Comparison of ENCODE assay signal across 8 cellular contexts in genomic region chr11:85854212-85854556, GRCh38. TPM values are rescaled to one million over a fixed set of nuclear protein-coding genes. Genes with fewer than 3 reads are reported as not detected.
DNase-seq lines count a peak whose midpoint lies in the region; ATAC-seq and TF ChIP-seq lines count a peak whose summit lies in the region.

No MANE protein-coding gene starts in this region.

- H4K20me1 ChIP-seq in fibroblast of lung (ENCODE audit: control insufficient read depth, extremely low read depth, insufficient read depth, low read length), result no peaks in the 10 kb centered on the region

- no peak overlapping the region for H3K27ac ChIP-seq in SK-N-MC
- peak overlapping the region; percentile 95 for H3K27ac ChIP-seq in fibroblast of lung (ENCODE audit: insufficient read depth, low read length)
- H3K27ac ChIP-seq in psoas muscle, result peak overlapping the region; percentile 94

- H3K27me3 ChIP-seq in fibroblast of lung (ENCODE audit: control insufficient read depth, insufficient read depth, low read length), result no peaks in the 10 kb centered on the region
- H3K27me3 ChIP-seq in psoas muscle (ENCODE audit: insufficient read depth in 3 of 3, low read length in 2 of 3), result no peaks in the 10 kb centered on the region

- H3K4me3 ChIP-seq in GM12864 (ENCODE audit: low read depth, low read length), result peak overlapping the region; percentile 66
- H3K4me3 ChIP-seq in SK-N-MC, result peak overlapping the region; percentile 78
- H3K4me3 ChIP-seq in fibroblast of lung (replicated peaks in 1 of 4; ENCODE audit: control extremely low read depth in 1 of 4, insufficient read depth in 1 of 4, low read depth in 3 of 4, low read length in 4 of 4), result peak overlapping the region; percentile 63 to 88 (median 78)
- peak overlapping the region; percentile 72 for H3K4me3 ChIP-seq in psoas muscle

- TF ChIP-seq CTCF in GM12864 (IDR thresholded peaks at IDR 0.05; ENCODE audit: low read depth, low read length, missing control alignments), result no peak
- TF ChIP-seq CTCF in fibroblast of lung (conservative IDR thresholded peaks at IDR 0.05 in 1 of 2, IDR thresholded peaks at IDR 0.05 in 1 of 2; ENCODE audit: low read depth in 1 of 2, low read length in 2 of 2), result no peak
- no peak for TF ChIP-seq CTCF in psoas muscle (IDR thresholded peaks at IDR 0.05)

- no peak for DNase-seq in GM12864 (ENCODE audit: low read depth)
- DNase-seq in SK-N-MC (ENCODE audit: low read depth, low spot score), result no peak
- DNase-seq in fibroblast of lung (ENCODE audit: low read depth in 2 of 2), result no peak
- DNase-seq in psoas muscle, result no peak
- DNase-seq in NCI-H1417 (lab: John Stamatoyannopoulos, UW), result no peak
- DNase-seq in AG08396 (ENCODE audit: low spot score), result no peak

- H3K79me2 ChIP-seq in fibroblast of lung (ENCODE audit: control insufficient read depth, insufficient read depth, low read length), result no peaks in the 10 kb centered on the region

- 8 to 16% (median 13%) methylated on average over 7 of the region's 7 CpGs for WGBS in psoas muscle, 3 donors

- H3K36me3 ChIP-seq in SK-N-MC (ENCODE audit: insufficient read depth, low read length), result no peaks in the 10 kb centered on the region
- H3K36me3 ChIP-seq in fibroblast of lung (ENCODE audit: control insufficient read depth, insufficient read depth, low read length), result no peaks in the 10 kb centered on the region
- H3K36me3 ChIP-seq in psoas muscle (ENCODE audit: insufficient read depth in 1 of 2, low read depth in 1 of 2), result no peaks in the 10 kb centered on the region

- H3K4me1 ChIP-seq in fibroblast of lung (ENCODE audit: control insufficient read depth, extremely low read depth, insufficient read depth, low read length) (peaks cover 4% of the 10 kb centered on the region), psoas muscle (no peaks in the 10 kb centered on the region)

- H3K9me3 ChIP-seq in SK-N-MC (ENCODE audit: low read depth, low read length) (no peaks in the 10 kb centered on the region), fibroblast of lung (ENCODE audit: control insufficient read depth, insufficient read depth, low read depth, low read length) (no peaks in the 10 kb centered on the region), psoas muscle (no peaks in the 10 kb centered on the region)

- H3K9ac ChIP-seq in SK-N-MC (ENCODE audit: insufficient read length) (peak overlapping the region; percentile 71), fibroblast of lung (ENCODE audit: insufficient read depth, low read length) (peak overlapping the region; percentile 81)

- H2AFZ ChIP-seq in fibroblast of lung (ENCODE audit: low read length), result peak overlapping the region; percentile 95

- intact Hi-C loops in psoas muscle (cut with DNase I), result loop anchor here in 1 of 2 donors (5.0 kb wide), 1 partner anchor 443 kb away; no protein-coding TSS in a partner anchor

- H3K4me2 ChIP-seq in fibroblast of lung (ENCODE audit: extremely low read depth, insufficient read depth, low read length), result peak overlapping the region; percentile 94

- no peak for ATAC-seq in psoas muscle
- ATAC-seq in GM18858 (IDR thresholded peaks at IDR 0.05; ENCODE audit: unreplicated experiment), result no peak
- no peak for ATAC-seq in HG03520 (IDR thresholded peaks at IDR 0.05; ENCODE audit: unreplicated experiment)

RNA-seq across cellular contexts. Expression of gene CCDC83, which starts 1.0 kb away (rescaled TPM):
- total RNA-seq in fibroblast of lung, result under 0.01 TPM in 1 of 2 replicates, not detected in the other
- polyA plus RNA-seq in fibroblast of lung, result not detected in 2 replicates
- not detected in 2 replicates for polyA plus RNA-seq in fibroblast of lung (2012)
- not detected in 2 replicates for polyA minus RNA-seq in fibroblast of lung (ENCODE audit: low replicate concordance)
- total RNA-seq in psoas muscle, result not detected
- polyA plus RNA-seq in psoas muscle, result not detected

RNA-seq across cellular contexts. Expression of gene SYTL2, which starts 43.2 kb away (rescaled TPM):
- total RNA-seq in fibroblast of lung (39.8 and 165 TPM in 2 replicates), psoas muscle (1 to 10 TPM; 3.2 to 5.6 (median 5.1) TPM)
- polyA plus RNA-seq in fibroblast of lung (148 and 387 TPM in 2 replicates), psoas muscle (1 to 10 TPM; 1.7 to 4.8 (median 2.3) TPM)
- polyA plus RNA-seq in fibroblast of lung (2012), result 80.4 and 184 TPM in 2 replicates
- 5.8 and 19.0 TPM in 2 replicates for polyA minus RNA-seq in fibroblast of lung (ENCODE audit: low replicate concordance)
